In genomic region chr7:139339698-139340036, GRCh38 we compare ENCODE assay signal across 8 cellular contexts. TPM values are rescaled to one million over a fixed set of nuclear protein-coding genes. Genes with fewer than 3 reads are reported as not detected.
A peak's percentile ranks its signal among the peaks of the same experiment; 100 is the strongest.
DNase-seq lines count a peak whose midpoint lies in the region; ATAC-seq, FAIRE-seq and TF ChIP-seq lines count a peak whose summit lies in the region.

No MANE protein-coding gene starts in this region.

- peaks cover 18% of the 10 kb centered on the region for H3K36me3 Mint-ChIP-seq in CD8-positive, alpha-beta T cell

- H3K79me2 ChIP-seq in endothelial cell of umbilical vein (ENCODE audit: control insufficient read depth, insufficient read depth, low read length) (peaks cover 18% of the 10 kb centered on the region), osteoblast (ENCODE audit: insufficient read depth, low read length) (peaks cover 24% of the 10 kb centered on the region)

- H4K20me1 ChIP-seq in endothelial cell of umbilical vein (replicated peaks; ENCODE audit: control insufficient read depth, extremely low read depth, insufficient read depth, low read length) (no peaks in the 10 kb centered on the region), osteoblast (ENCODE audit: insufficient read depth, low read length) (no peaks in the 10 kb centered on the region)

- no peak overlapping the region for H3K9ac ChIP-seq in endothelial cell of umbilical vein (replicated peaks; ENCODE audit: extremely low read depth, insufficient read depth, low read length)

- H3K4me3 Mint-ChIP-seq in CD8-positive, alpha-beta T cell: peak overlapping the region; percentile 98

- no peaks in the 10 kb centered on the region for H3K27me3 ChIP-seq in CD8-positive, alpha-beta T cell (ENCODE audit: insufficient read depth, low read length)
- H3K27me3 ChIP-seq in Panc1 (ENCODE audit: control insufficient read depth, insufficient read depth, low read length): no peaks in the 10 kb centered on the region
- H3K27me3 ChIP-seq in endothelial cell of umbilical vein (ENCODE audit: control insufficient read depth in 2 of 2, insufficient read depth in 2 of 2, low read length in 2 of 2): no peaks in the 10 kb centered on the region
- H3K27me3 ChIP-seq in osteoblast (ENCODE audit: insufficient read depth, low read length): no peaks in the 10 kb centered on the region

- peak overlapping the region; percentile 94 for H3K27ac ChIP-seq in CD8-positive, alpha-beta T cell (ENCODE audit: low read depth, low read length)
- H3K27ac ChIP-seq in Panc1 (ENCODE audit: low read length) (peak overlapping the region; percentile 98), endothelial cell of umbilical vein (ENCODE audit: insufficient read depth, low read depth, low read length) (peak overlapping the region; percentile 93), osteoblast (ENCODE audit: low read depth, low read length) (peak overlapping the region; percentile 97)

- H3K9me3 Mint-ChIP-seq in CD8-positive, alpha-beta T cell: no peaks in the 10 kb centered on the region

- H3K27ac Mint-ChIP-seq in CD8-positive, alpha-beta T cell: peak overlapping the region; percentile 100

- ATAC-seq in CD8-positive, alpha-beta T cell: no peak
- ATAC-seq in Panc1: no peak
- no peak for ATAC-seq in HG03196 (IDR thresholded peaks at IDR 0.05; ENCODE audit: unreplicated experiment)

- intact Hi-C loops in CD8-positive, alpha-beta T cell (cut with DNase I, micrococcal nuclease): loop anchor here (1.0 to 10.0 kb wide), 16 partner anchors 20 to 1675 kb away; partner anchors contain the start of genes ADCK2 (in 2 of the 2), LUC7L2 (in 2 of the 2), TRIM24 (in 2 of the 2) and UBN2 (in 2 of the 2)
- intact Hi-C loops in Panc1 (cut with micrococcal nuclease; ENCODE audit: unreplicated experiment): no loop called here
- intact Hi-C loops in endothelial cell of umbilical vein (cut with micrococcal nuclease): loop anchor here (1.0 to 5.0 kb wide), 6 partner anchors 20 to 322 kb away; partner anchors contain the start of genes LUC7L2, UBN2, ZC3HAV1 and ZC3HAV1L

- peaks cover 13% of the 10 kb centered on the region for H3K4me1 ChIP-seq in CD8-positive, alpha-beta T cell (ENCODE audit: insufficient read depth, low read length)
- H3K4me1 ChIP-seq in Panc1 (ENCODE audit: control insufficient read depth, insufficient read depth, low read length): peaks cover 8% of the 10 kb centered on the region
- peaks cover 5% of the 10 kb centered on the region for H3K4me1 ChIP-seq in endothelial cell of umbilical vein (ENCODE audit: control insufficient read depth, extremely low read depth, insufficient read depth, low read length)
- H3K4me1 ChIP-seq in osteoblast (ENCODE audit: insufficient read depth, low read length): peaks cover 8% of the 10 kb centered on the region

- dilution Hi-C loops in endothelial cell of umbilical vein (cut with MboI; ENCODE audit: extremely low pct_ligation_motif_present, low sequenced_read_pairs): no loop called here

- no peaks in the 10 kb centered on the region for H3K9me1 ChIP-seq in endothelial cell of umbilical vein (replicated peaks; ENCODE audit: control insufficient read depth, extremely low read depth, insufficient read depth, low read length)

- H3K4me1 Mint-ChIP-seq in CD8-positive, alpha-beta T cell (ENCODE audit: low read depth): peaks cover 29% of the 10 kb centered on the region

- no peak for DNase-seq in CD8-positive, alpha-beta T cell
- no peak for DNase-seq in Panc1 (ENCODE audit: low read depth, low spot score)
- DNase-seq in endothelial cell of umbilical vein (ENCODE audit: low read depth, low spot score): no peak
- no peak for DNase-seq in osteoblast (ENCODE audit: insufficient read length, low spot score, missing footprints)
- no peak for DNase-seq in DMS114 treated with DMSO at 0.1 percent for 48 hours (lab: John Stamatoyannopoulos, UW; ENCODE audit: unreplicated experiment)
- DNase-seq in NCI-H510A treated with DMSO at 0.1 percent for 48 hours (lab: John Stamatoyannopoulos, UW): no peak
- no peak for DNase-seq in DMS153 (lab: John Stamatoyannopoulos, UW)

- in situ Hi-C loops in Panc1 (cut with HindIII; ENCODE audit: low pct_unique_long_range_greater_than_20kb, low sequenced_read_pairs): no loop called here

- no peaks in the 10 kb centered on the region for H3K36me3 ChIP-seq in CD8-positive, alpha-beta T cell (ENCODE audit: insufficient read depth, low read length)
- H3K36me3 ChIP-seq in Panc1 (ENCODE audit: control insufficient read depth, insufficient read depth, low read length): no peaks in the 10 kb centered on the region; the same call in 1 of the 2 replicates
- no peaks in the 10 kb centered on the region for H3K36me3 ChIP-seq in endothelial cell of umbilical vein (ENCODE audit: control insufficient read depth in 2 of 2, extremely low read depth in 1 of 2, insufficient read depth in 2 of 2, low read length in 2 of 2)
- H3K36me3 ChIP-seq in osteoblast (ENCODE audit: insufficient read depth, low read length): no peaks in the 10 kb centered on the region

- peaks cover 2% of the 10 kb centered on the region for H3K27me3 Mint-ChIP-seq in CD8-positive, alpha-beta T cell (ENCODE audit: low read depth)

- H3K4me2 ChIP-seq in endothelial cell of umbilical vein (ENCODE audit: insufficient read depth, low read length) (no peak overlapping the region), osteoblast (ENCODE audit: insufficient read depth, low read length) (peak overlapping the region; percentile 99)

- BruUV-seq in Panc1 (replicated peaks; lab: Mats Ljungman, UMichigan) (TSS peak; percentile 93), endothelial cell of umbilical vein (replicated peaks; lab: Mats Ljungman, UMichigan) (TSS peak; percentile 3)

- no peak for TF ChIP-seq CTCF in CD8-positive, alpha-beta T cell (IDR thresholded peaks at IDR 0.05)
- TF ChIP-seq CTCF in Panc1 (IDR thresholded peaks at IDR 0.05): no peak
- no peak for TF ChIP-seq CTCF in endothelial cell of umbilical vein (IDR thresholded peaks at IDR 0.05; ENCODE audit: extremely low read depth in 1 of 2, insufficient read depth in 1 of 2, low read depth in 1 of 2, low read length in 2 of 2)
- TF ChIP-seq CTCF in osteoblast (IDR thresholded peaks at IDR 0.05; ENCODE audit: extremely low read depth, low read depth, low read length): no peak

- H2AFZ ChIP-seq in endothelial cell of umbilical vein (ENCODE audit: low read depth, low read length) (peak overlapping the region; percentile 43), osteoblast (ENCODE audit: low read length) (peak overlapping the region; percentile 81)

- POLR2A ChIA-PET in CD8-positive, alpha-beta T cell (lab: Charles Lee): interaction anchor here (0.8 to 3.8 kb wide), 6 partner anchors 15 to 245 kb away, joined by 3 to 37 read pairs (median 4); partner anchors contain the start of gene LUC7L2
- POLR2A ChIA-PET in Panc1 (lab: Charles Lee): interaction anchor here (0.6 to 1.0 kb wide), 2 partner anchors 20 to 111 kb away, joined by 3 to 4 read pairs; partner anchors contain the start of gene LUC7L2
- POLR2A ChIA-PET in endothelial cell of umbilical vein (lab: Charles Lee): interaction anchor here (0.7 to 1.6 kb wide), 3 partner anchors 20 to 702 kb away, joined by 3 to 5 read pairs (median 4); partner anchors contain the start of gene LUC7L2

- FAIRE-seq in endothelial cell of umbilical vein (lab: Jason Lieb, UNC): no peak

- H3K9me3 ChIP-seq in CD8-positive, alpha-beta T cell (ENCODE audit: low read length): no peaks in the 10 kb centered on the region
- H3K9me3 ChIP-seq in Panc1 (ENCODE audit: control insufficient read depth, insufficient read depth, low read depth, low read length) (peaks cover 6% of the 10 kb centered on the region; the same call in 1 of the 2 replicates), endothelial cell of umbilical vein (replicated peaks; ENCODE audit: control insufficient read depth, insufficient read depth, low read length) (no peaks in the 10 kb centered on the region), osteoblast (ENCODE audit: low read depth, low read length) (no peaks in the 10 kb centered on the region)

- TF ChIP-seq POLR2A in endothelial cell of umbilical vein (IDR thresholded peaks at IDR 0.05; ENCODE audit: low read depth, low read length): no peak

- CTCF ChIA-PET in CD8-positive, alpha-beta T cell (lab: Charles Lee): interaction anchor here (1.0 to 1.8 kb wide), 2 partner anchors 20 to 323 kb away, joined by 3 to 9 read pairs; partner anchors contain the start of gene LUC7L2
- CTCF ChIA-PET in Panc1 (lab: Charles Lee): no interaction called here
- CTCF ChIA-PET in endothelial cell of umbilical vein (lab: Charles Lee): interaction anchor here (0.7 to 1.7 kb wide), 11 partner anchors 18 to 323 kb away, joined by 3 to 15 read pairs (median 3); partner anchors contain the start of gene LUC7L2

- H3K4me3 ChIP-seq in CD8-positive, alpha-beta T cell (ENCODE audit: low read depth, low read length): peak overlapping the region; percentile 69
- H3K4me3 ChIP-seq in Panc1 (ENCODE audit: low read depth in 2 of 2, low read length in 2 of 2): peak overlapping the region; percentile 69 to 90
- peak overlapping the region in 2 of 3 experiments; percentile 16 to 26 for H3K4me3 ChIP-seq in endothelial cell of umbilical vein (replicated peaks in 1 of 3; ENCODE audit: insufficient read depth in 1 of 3, low read depth in 1 of 3, low read length in 3 of 3)
- H3K4me3 ChIP-seq in osteoblast (ENCODE audit: insufficient read depth, low read length): peak overlapping the region; percentile 96

RNA-seq across cellular contexts. Expression of gene FMC1, which starts 1.5 kb away (rescaled TPM):
- total RNA-seq in CD8-positive, alpha-beta T cell: 1 to 10 TPM; 1.2 to 3.0 TPM
- total RNA-seq in Panc1 (2021; ENCODE audit: unreplicated experiment) (12.7 TPM), endothelial cell of umbilical vein (10.7 and 12.8 TPM in 2 replicates), osteoblast (9.0 and 15.3 TPM in 2 replicates)
- 18.5 TPM for polyA plus RNA-seq in Panc1 (2012; ENCODE audit: insufficient read length)
- 21.7 and 23.5 TPM in 2 replicates for polyA plus RNA-seq in endothelial cell of umbilical vein
- polyA plus RNA-seq in endothelial cell of umbilical vein (2011; cell fraction: cytosol; rRNA removed): 21.4 and 21.6 TPM in 2 replicates
- polyA plus RNA-seq in endothelial cell of umbilical vein (2011; cell fraction: nucleus; rRNA removed): 6.6 and 7.7 TPM in 2 replicates
- polyA plus RNA-seq in endothelial cell of umbilical vein (2012): 16.5 and 32.2 TPM in 2 replicates
- 6.0 and 6.2 TPM in 2 replicates for polyA minus RNA-seq in endothelial cell of umbilical vein
- polyA minus RNA-seq in endothelial cell of umbilical vein (2011; cell fraction: cytosol; rRNA and poly(A)+ RNA removed): 9.3 TPM
- polyA minus RNA-seq in endothelial cell of umbilical vein (2011; cell fraction: nucleus; rRNA and poly(A)+ RNA removed): 1.7 and 2.8 TPM in 2 replicates

RNA-seq across cellular contexts. Expression of gene LUC7L2, which starts 20.0 kb away (rescaled TPM):
- 100 to 1,000 TPM; 171 to 192 TPM for total RNA-seq in CD8-positive, alpha-beta T cell
- total RNA-seq in Panc1 (2021; ENCODE audit: unreplicated experiment) (110 TPM), endothelial cell of umbilical vein (85.8 and 87.6 TPM in 2 replicates), osteoblast (44.2 and 48.9 TPM in 2 replicates)
- 92.6 TPM for polyA plus RNA-seq in Panc1 (2012; ENCODE audit: insufficient read length)
- 28.0 and 34.4 TPM in 2 replicates for polyA plus RNA-seq in endothelial cell of umbilical vein
- 24.8 and 27.3 TPM in 2 replicates for polyA plus RNA-seq in endothelial cell of umbilical vein (2011; cell fraction: cytosol; rRNA removed)
- polyA plus RNA-seq in endothelial cell of umbilical vein (2011; cell fraction: nucleus; rRNA removed): 93.1 and 120 TPM in 2 replicates
- 30.6 and 43.6 TPM in 2 replicates for polyA plus RNA-seq in endothelial cell of umbilical vein (2012)
- 49.9 and 59.8 TPM in 2 replicates for polyA minus RNA-seq in endothelial cell of umbilical vein
- polyA minus RNA-seq in endothelial cell of umbilical vein (2011; cell fraction: cytosol; rRNA and poly(A)+ RNA removed): 39.1 TPM
- 135 and 236 TPM in 2 replicates for polyA minus RNA-seq in endothelial cell of umbilical vein (2011; cell fraction: nucleus; rRNA and poly(A)+ RNA removed)

Comparison
In these comparisons a context has a peak if more than half of its experiments do, and no peak if none do; other contexts are left out.
1. H3K4me3 ChIP-seq: peak in every context shown above with its lines; median percentile 96 in osteoblast; 80 in Panc1; 69 in CD8-positive, alpha-beta T cell; 21 in endothelial cell of umbilical vein.